In the genomic region with DNA sequence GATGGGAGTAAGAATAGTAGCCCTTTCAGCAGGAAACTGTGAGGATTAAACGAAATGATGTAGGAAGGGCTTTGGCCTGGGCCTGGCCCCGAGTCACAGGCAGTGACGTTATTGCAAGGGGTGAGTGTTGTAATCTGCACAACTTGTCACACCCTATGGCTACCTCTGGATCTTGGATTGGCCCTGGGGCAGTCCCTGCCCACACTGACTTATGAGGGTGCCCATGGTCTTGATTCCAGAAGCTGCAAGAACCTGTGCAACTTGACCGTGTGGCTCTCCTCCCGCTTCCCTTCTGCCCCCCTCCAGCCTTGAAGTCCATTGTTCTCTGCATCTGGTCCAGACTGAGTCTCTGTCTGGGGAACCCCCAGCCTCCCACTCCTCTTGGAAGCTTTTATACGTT, we compare ENCODE assay signal across 11 cellular contexts. TPM values are rescaled to one million over a fixed set of nuclear protein-coding genes. Genes with fewer than 3 reads are reported as not detected.
DNase-seq lines count a peak whose midpoint lies in the region; ATAC-seq, FAIRE-seq and TF ChIP-seq lines count a peak whose summit lies in the region.
"Had no signal": no experiment of that assay in that cellular context is flagged by ENCODE, and none has a peak within 500 bp of the region (broad histone marks: within the 10 kb centered on the region; RNA-seq: fewer than 3 reads in every experiment).

No MANE protein-coding gene starts in this region.

- no peak for DNase-seq in activated T-cell treated with anti-CD3 and anti-CD28 coated beads, Interleukin-2, amount 50 U/mL, for 4 hours
- DNase-seq in activated T-cell treated with anti-CD3 and anti-CD28 coated beads for 4 hours (no peak), WERI-Rb-1 (no peak), fibroblast of villous mesenchyme (ENCODE audit: low read depth) (peak; percentile 28), epidermal melanocyte (ENCODE audit: insufficient read length, low spot score) (no peak), GM19239 (ENCODE audit: insufficient read length, low spot score) (no peak)
- DNase-seq: nucleus accumbens had no signal

- H3K27me3 ChIP-seq in WERI-Rb-1 (ENCODE audit: insufficient read depth, low read depth, severe bottlenecking), result no peaks in the 10 kb centered on the region

- peak overlapping the region; percentile 83 for H3K27ac Mint-ChIP-seq in stimulated activated naive CD8-positive, alpha-beta T cell treated with anti-CD3 and anti-CD28 coated beads, Interleukin-15, Interleukin-2, amounts not matched to agents 100 ng/mL and 50 ng/mL, for 24 hours

- no peaks in the 10 kb centered on the region for H3K36me3 ChIP-seq in WERI-Rb-1

- H3K4me3 Mint-ChIP-seq in activated T-cell treated with anti-CD3 and anti-CD28 coated beads, Interleukin-2, amount 50 U/mL, for 4 hours, result peak overlapping the region; percentile 63
- H3K4me3 Mint-ChIP-seq in stimulated activated naive CD8-positive, alpha-beta T cell treated with anti-CD3 and anti-CD28 coated beads, Interleukin-15, Interleukin-2, amounts not matched to agents 100 ng/mL and 50 ng/mL, for 24 hours, result peak overlapping the region; percentile 71
- H3K4me3 Mint-ChIP-seq: central memory CD8-positive, alpha-beta T cell had no signal

- no peak for TF ChIP-seq CTCF in WERI-Rb-1 (IDR thresholded peaks at IDR 0.05; ENCODE audit: low read depth, low read length)
- TF ChIP-seq CTCF in fibroblast of villous mesenchyme (IDR thresholded peaks at IDR 0.05; ENCODE audit: insufficient read depth, low read depth, low read length), result no peak

- peak overlapping the region; percentile 2; the same call in 1 of the 2 replicates for H3K27ac ChIP-seq in WERI-Rb-1
- H3K27ac ChIP-seq: KMS-11 had no signal

- no peaks in the 10 kb centered on the region for H3K9me3 Mint-ChIP-seq in activated T-cell treated with anti-CD3 and anti-CD28 coated beads, Interleukin-2, amount 50 U/mL, for 4 hours
- no peaks in the 10 kb centered on the region for H3K9me3 Mint-ChIP-seq in stimulated activated naive CD8-positive, alpha-beta T cell treated with anti-CD3 and anti-CD28 coated beads, Interleukin-15, Interleukin-2, amounts not matched to agents 100 ng/mL and 50 ng/mL, for 24 hours
- H3K9me3 Mint-ChIP-seq: central memory CD8-positive, alpha-beta T cell had no signal

- no peaks in the 10 kb centered on the region for H3K27me3 Mint-ChIP-seq in activated T-cell treated with anti-CD3 and anti-CD28 coated beads, Interleukin-2, amount 50 U/mL, for 4 hours (ENCODE audit: low read depth)
- H3K27me3 Mint-ChIP-seq in stimulated activated naive CD8-positive, alpha-beta T cell treated with anti-CD3 and anti-CD28 coated beads, Interleukin-15, Interleukin-2, amounts not matched to agents 100 ng/mL and 50 ng/mL, for 24 hours, result no peaks in the 10 kb centered on the region
- H3K27me3 Mint-ChIP-seq: central memory CD8-positive, alpha-beta T cell had no signal

- H3K4me3 ChIP-seq in WERI-Rb-1 (ENCODE audit: low read depth, low read length), result no peak overlapping the region
- H3K4me3 ChIP-seq in fibroblast of villous mesenchyme (ENCODE audit: low read depth, low read length), result no peak overlapping the region

- H3K9me3 ChIP-seq in WERI-Rb-1 (ENCODE audit: severe bottlenecking), result no peaks in the 10 kb centered on the region

- H3K4me1 Mint-ChIP-seq in activated T-cell treated with anti-CD3 and anti-CD28 coated beads, Interleukin-2, amount 50 U/mL, for 4 hours (ENCODE audit: low read depth), result peaks cover 43% of the 10 kb centered on the region
- peaks cover 40% of the 10 kb centered on the region for H3K4me1 Mint-ChIP-seq in stimulated activated naive CD8-positive, alpha-beta T cell treated with anti-CD3 and anti-CD28 coated beads, Interleukin-15, Interleukin-2, amounts not matched to agents 100 ng/mL and 50 ng/mL, for 24 hours (ENCODE audit: low read depth)

- no peak for ATAC-seq in activated T-cell treated with anti-CD3 and anti-CD28 coated beads, Interleukin-2, amount 50 U/mL, for 4 hours
- no peak for ATAC-seq in HG03442 (IDR thresholded peaks at IDR 0.05; ENCODE audit: unreplicated experiment)

- no peaks in the 10 kb centered on the region for H3K36me3 Mint-ChIP-seq in activated T-cell treated with anti-CD3 and anti-CD28 coated beads, Interleukin-2, amount 50 U/mL, for 4 hours (ENCODE audit: insufficient read depth)
- H3K36me3 Mint-ChIP-seq in stimulated activated naive CD8-positive, alpha-beta T cell treated with anti-CD3 and anti-CD28 coated beads, Interleukin-15, Interleukin-2, amounts not matched to agents 100 ng/mL and 50 ng/mL, for 24 hours (ENCODE audit: low read depth), result no peaks in the 10 kb centered on the region

- no peak for FAIRE-seq in GM19239 (lab: Jason Lieb, UNC)

RNA-seq across cellular contexts. Expression of gene PCDH12, which starts 0.8 kb away (rescaled TPM):
- under 1 TPM; 0.13 to 0.65 (median 0.24) TPM for total RNA-seq in activated T-cell treated with anti-CD3 and anti-CD28 coated beads, Interleukin-2, amount 50 U/mL, for 4 hours
- total RNA-seq in fibroblast of villous mesenchyme, result under 0.01 TPM in 1 of 2 replicates, not detected in the other

RNA-seq across cellular contexts. Expression of gene RNF14, which starts 10.1 kb away (rescaled TPM):
- 10 to 100 TPM; 33.9 to 37.9 (median 35.2) TPM for total RNA-seq in activated T-cell treated with anti-CD3 and anti-CD28 coated beads, Interleukin-2, amount 50 U/mL, for 4 hours
- 56.7 and 76.9 TPM in 2 replicates for total RNA-seq in fibroblast of villous mesenchyme

RNA-seq across cellular contexts. Expression of gene DELE1, which starts 35.1 kb away (rescaled TPM):
- 10 to 100 TPM; 40.3 to 59.8 (median 49.8) TPM for total RNA-seq in activated T-cell treated with anti-CD3 and anti-CD28 coated beads, Interleukin-2, amount 50 U/mL, for 4 hours
- 34.1 and 40.6 TPM in 2 replicates for total RNA-seq in fibroblast of villous mesenchyme

RNA-seq across cellular contexts. Expression of gene GNPDA1, which starts 54.1 kb away (rescaled TPM):
- 100 to 1,000 TPM; 147 to 196 (median 149) TPM for total RNA-seq in activated T-cell treated with anti-CD3 and anti-CD28 coated beads, Interleukin-2, amount 50 U/mL, for 4 hours
- total RNA-seq in fibroblast of villous mesenchyme, result 54.8 and 59.6 TPM in 2 replicates
